ENCODE assay signal across 14 cellular contexts in genomic region chr1:25564777-25565176, GRCh38. TPM values are rescaled to one million over a fixed set of nuclear protein-coding genes. Genes with fewer than 3 reads are reported as not detected.
A peak's percentile ranks its signal among the peaks of the same experiment; 100 is the strongest.
DNase-seq lines count a peak whose midpoint lies in the region; ATAC-seq and TF ChIP-seq lines count a peak whose summit lies in the region.
"Had no signal": no experiment of that assay in that cellular context is flagged by ENCODE, and none has a peak within 500 bp of the region (broad histone marks: within the 10 kb centered on the region; RNA-seq: fewer than 3 reads in every experiment).

No MANE protein-coding gene starts in this region.

- intact Hi-C loops in stomach (cut with DNase I; ENCODE audit: low total_unique reads), result no loop called here

- H3K27ac ChIP-seq in stomach, result peak overlapping the region in 4 of 5 donors; percentile 22 to 90 (median 60)
- H3K27ac ChIP-seq: PC-9 had no signal

- peaks cover 83% of the 10 kb centered on the region for H3K4me1 Mint-ChIP-seq in activated CD4-positive, alpha-beta T cell treated with anti-CD3 and anti-CD28 coated beads, Interleukin-2, amount 10 ng/mL, durations not matched to agents 7 days and 5 days
- peaks cover 96% of the 10 kb centered on the region for H3K4me1 Mint-ChIP-seq in activated CD8-positive, alpha-beta T cell treated with anti-CD3 and anti-CD28 coated beads, Interleukin-2, amount 10 ng/mL, durations not matched to agents 7 days and 5 days (ENCODE audit: low read depth)
- H3K4me1 Mint-ChIP-seq in immature natural killer cell, result peaks cover 59 to 74% of the 10 kb centered on the region in 2 donors

- no peak for TF ChIP-seq POLR2A in stomach (IDR thresholded peaks at IDR 0.05)

- no peaks in the 10 kb centered on the region for H3K27me3 ChIP-seq in stomach

- WGBS in stomach, 5 donors, result 82 to 97% (median 89%) methylated on average over 3 to 6 of the region's 6 CpGs

- H3K27me3 Mint-ChIP-seq in activated CD4-positive, alpha-beta T cell treated with anti-CD3 and anti-CD28 coated beads, Interleukin-2, amount 10 ng/mL, durations not matched to agents 7 days and 5 days, result no peaks in the 10 kb centered on the region
- no peaks in the 10 kb centered on the region for H3K27me3 Mint-ChIP-seq in activated CD8-positive, alpha-beta T cell treated with anti-CD3 and anti-CD28 coated beads, Interleukin-2, amount 10 ng/mL, durations not matched to agents 7 days and 5 days (ENCODE audit: low read depth)
- H3K27me3 Mint-ChIP-seq in immature natural killer cell (ENCODE audit: low read depth in 3 of 3), result peaks cover 2 to 5% (median 5%) of the 10 kb centered on the region in 3 donors

- H3K4me3 Mint-ChIP-seq in activated CD4-positive, alpha-beta T cell treated with anti-CD3 and anti-CD28 coated beads, Interleukin-2, amount 10 ng/mL, durations not matched to agents 7 days and 5 days, result peak overlapping the region; percentile 82
- peak overlapping the region; percentile 62 for H3K4me3 Mint-ChIP-seq in activated CD8-positive, alpha-beta T cell treated with anti-CD3 and anti-CD28 coated beads, Interleukin-2, amount 10 ng/mL, durations not matched to agents 7 days and 5 days
- peak overlapping the region in 4 of 5 donors; percentile 29 to 64 (median 42) for H3K4me3 Mint-ChIP-seq in immature natural killer cell

- no peak for DNase-seq in activated CD4-positive, alpha-beta T cell treated with anti-CD3 and anti-CD28 coated beads, Interleukin-2, amount 10 ng/mL, durations not matched to agents 7 days and 5 days
- DNase-seq in activated CD4-positive, alpha-beta T cell treated with anti-CD3 and anti-CD28 coated beads for 4 hours, result no peak
- no peak for DNase-seq in activated CD8-positive, alpha-beta T cell treated with anti-CD3 and anti-CD28 coated beads, Interleukin-2, amount 10 ng/mL, durations not matched to agents 7 days and 5 days
- DNase-seq in immature natural killer cell, result no peak
- DNase-seq in stomach, result no peak
- no peak for DNase-seq in NCI-H1930 (lab: John Stamatoyannopoulos, UW)
- DNase-seq in SK-N-DZ (ENCODE audit: low spot score), result no peak
- no peak for DNase-seq in amniotic stem cell (lab: John Stamatoyannopoulos, UW)
- DNase-seq: anterior cingulate cortex, DMS53, NCI-H1092, NCI-H2227 treated with DMSO at 0.1 percent for 48 hours, PC-9 had no signal

- H3K27ac Mint-ChIP-seq in activated CD4-positive, alpha-beta T cell treated with anti-CD3 and anti-CD28 coated beads, Interleukin-2, amount 10 ng/mL, durations not matched to agents 7 days and 5 days, result peak overlapping the region; percentile 81
- H3K27ac Mint-ChIP-seq in activated CD8-positive, alpha-beta T cell treated with anti-CD3 and anti-CD28 coated beads, Interleukin-2, amount 10 ng/mL, durations not matched to agents 7 days and 5 days, result peak overlapping the region; percentile 81
- H3K27ac Mint-ChIP-seq in immature natural killer cell, result peak overlapping the region in 5 of 6 donors; percentile 56 to 96 (median 75)

- no peak for ATAC-seq in activated CD8-positive, alpha-beta T cell treated with anti-CD3 and anti-CD28 coated beads, Interleukin-2, amount 10 ng/mL, durations not matched to agents 7 days and 5 days
- ATAC-seq: right cardiac atrium had no signal

- TF ChIP-seq EP300 in stomach (IDR thresholded peaks at IDR 0.05), result no peak

- TF ChIP-seq CTCF in stomach (IDR thresholded peaks at IDR 0.05), result no peak

- peaks cover 65% of the 10 kb centered on the region for H3K36me3 Mint-ChIP-seq in activated CD4-positive, alpha-beta T cell treated with anti-CD3 and anti-CD28 coated beads, Interleukin-2, amount 10 ng/mL, durations not matched to agents 7 days and 5 days (ENCODE audit: low read depth)
- peaks cover 38% of the 10 kb centered on the region for H3K36me3 Mint-ChIP-seq in activated CD8-positive, alpha-beta T cell treated with anti-CD3 and anti-CD28 coated beads, Interleukin-2, amount 10 ng/mL, durations not matched to agents 7 days and 5 days (ENCODE audit: low read depth)
- peaks cover 0 to 18% (median 10%) of the 10 kb centered on the region in 3 donors for H3K36me3 Mint-ChIP-seq in immature natural killer cell

- H3K9me3 ChIP-seq in stomach, result no peaks in the 10 kb centered on the region

- no peaks in the 10 kb centered on the region for H3K9me3 Mint-ChIP-seq in activated CD4-positive, alpha-beta T cell treated with anti-CD3 and anti-CD28 coated beads, Interleukin-2, amount 10 ng/mL, durations not matched to agents 7 days and 5 days
- no peaks in the 10 kb centered on the region for H3K9me3 Mint-ChIP-seq in activated CD8-positive, alpha-beta T cell treated with anti-CD3 and anti-CD28 coated beads, Interleukin-2, amount 10 ng/mL, durations not matched to agents 7 days and 5 days (ENCODE audit: insufficient read depth)
- no peaks in the 10 kb centered on the region for H3K9me3 Mint-ChIP-seq in immature natural killer cell

- H3K4me3 ChIP-seq in stomach, result no peak overlapping the region
- H3K4me3 ChIP-seq: PC-9 had no signal

- H3K36me3 ChIP-seq in stomach, result peaks cover 0 to 48% (median 43%) of the 10 kb centered on the region in 4 donors

- CTCF ChIA-PET in activated CD4-positive, alpha-beta T cell treated with anti-CD3 and anti-CD28 coated beads, Interleukin-2, amount 10 ng/mL, durations not matched to agents 7 days and 5 days (lab: Charles Lee), result interaction anchor here (0.6 to 3.9 kb wide), 10 partner anchors 8 to 226 kb away, joined by 3 to 18 read pairs (median 5); no protein-coding TSS in a partner anchor
- CTCF ChIA-PET in activated CD8-positive, alpha-beta T cell treated with anti-CD3 and anti-CD28 coated beads, Interleukin-2, amount 10 ng/mL, durations not matched to agents 7 days and 5 days (lab: Charles Lee), result interaction anchor here (0.5 to 3.2 kb wide), 13 partner anchors 8 to 246 kb away, joined by 3 to 19 read pairs (median 4); no protein-coding TSS in a partner anchor

- peaks cover 42 to 70% (median 53%) of the 10 kb centered on the region in 4 donors for H3K4me1 ChIP-seq in stomach

- POLR2A ChIA-PET in activated CD4-positive, alpha-beta T cell treated with anti-CD3 and anti-CD28 coated beads, Interleukin-2, amount 10 ng/mL, durations not matched to agents 7 days and 5 days (lab: Charles Lee), result interaction anchor here (0.6 kb wide), 1 partner anchor 344 kb away, joined by 7 read pairs; no protein-coding TSS in a partner anchor
- POLR2A ChIA-PET in activated CD8-positive, alpha-beta T cell treated with anti-CD3 and anti-CD28 coated beads, Interleukin-2, amount 10 ng/mL, durations not matched to agents 7 days and 5 days (lab: Charles Lee), result interaction anchor here (0.6 to 2.2 kb wide), 5 partner anchors 11 to 538 kb away, joined by 4 to 9 read pairs (median 5); partner anchors contain the start of gene MTFR1L

RNA-seq across cellular contexts. Expression of gene LDLRAP1, which starts 21.4 kb away (rescaled TPM):
- total RNA-seq in activated CD4-positive, alpha-beta T cell treated with anti-CD3 and anti-CD28 coated beads, Interleukin-2, amount 10 ng/mL, durations not matched to agents 7 days and 5 days, result 10 to 100 TPM; 64.4 to 65.3 TPM
- 10 to 100 TPM; 30.7 to 31.3 TPM for total RNA-seq in activated CD8-positive, alpha-beta T cell treated with anti-CD3 and anti-CD28 coated beads, Interleukin-2, amount 10 ng/mL, durations not matched to agents 7 days and 5 days
- polyA plus RNA-seq in immature natural killer cell (10 to 100 TPM; 46.5 to 81.5 (median 69.2) TPM), stomach (10 to 100 TPM; 13.3 to 17.6 (median 15.7) TPM)
- 10 to 100 TPM in 4 of 5 donors, not detected in 1; 10.6 to 73.7 (median 39.8) TPM for total RNA-seq in stomach
- 0.20 and 0.23 TPM in 2 replicates for polyA plus RNA-seq in SK-N-DZ (2014; cell fraction: cytosol; rRNA removed)
- 0.06 and 0.21 TPM in 2 replicates for polyA plus RNA-seq in SK-N-DZ (2014; cell fraction: nucleus; rRNA removed)

RNA-seq across cellular contexts. Expression of gene MAN1C1, which starts 51.8 kb away (rescaled TPM):
- 10 to 100 TPM; 28.9 to 31.1 TPM for total RNA-seq in activated CD4-positive, alpha-beta T cell treated with anti-CD3 and anti-CD28 coated beads, Interleukin-2, amount 10 ng/mL, durations not matched to agents 7 days and 5 days
- 10 to 100 TPM; 16.8 to 17.9 TPM for total RNA-seq in activated CD8-positive, alpha-beta T cell treated with anti-CD3 and anti-CD28 coated beads, Interleukin-2, amount 10 ng/mL, durations not matched to agents 7 days and 5 days
- polyA plus RNA-seq in immature natural killer cell, result 1 to 10 TPM in 2 of 3 donors, under 1 TPM in 1; 0.48 to 2.8 (median 1.2) TPM
- total RNA-seq in stomach, result 10 to 100 TPM in 1 of 5 donors, 1 to 10 TPM in 4; 4.6 to 33.9 (median 6.4) TPM
- polyA plus RNA-seq in stomach, result 10 to 100 TPM in 1 of 3 donors, 1 to 10 TPM in 2; 4.3 to 10.0 (median 4.5) TPM
- polyA plus RNA-seq in SK-N-DZ (2014; cell fraction: cytosol; rRNA removed), result 0.97 and 3.1 TPM in 2 replicates
- polyA plus RNA-seq in SK-N-DZ (2014; cell fraction: nucleus; rRNA removed), result 2.0 and 5.1 TPM in 2 replicates
